ENCODE assay signal across 27 cellular contexts in genomic region chr19:23974941-23975340, GRCh38.
"Had no signal": no experiment of that assay in that cellular context is flagged by ENCODE, and none has a peak within 500 bp of the region (broad histone marks: within the 10 kb centered on the region; RNA-seq: fewer than 3 reads in every experiment).

No MANE protein-coding gene starts in this region.

- H3K27me3 ChIP-seq: testis, thyroid gland, uterus, vagina had no signal

- ATAC-seq: stimulated activated effector memory CD8-positive, alpha-beta T cell treated with anti-CD3 and anti-CD28 coated beads, Interleukin-12 subunit alpha, Interleukin-12 subunit beta, amount 100 ng/mL, for 72 hours; stimulated activated memory B cell treated with anti-CD40 and anti-IgM and Interleukin-4, amounts not matched to agents 10 μg/mL and 1 μg/mL and 100 μg/mL, for 72 hours; stimulated activated naive CD8-positive, alpha-beta T cell treated with anti-CD3 and anti-CD28 coated beads, Interleukin-15, amount 100 ng/mL, for 72 hours; stimulated activated naive CD8-positive, alpha-beta T cell treated with anti-CD3 and anti-CD28 coated beads, Interleukin-15, Interleukin-2, amounts not matched to agents 100 U/mL and 50 U/mL, for 24 hours; upper lobe of right lung had no signal

- H3K27me3 Mint-ChIP-seq: type B pancreatic cell had no signal

- H3K36me3 Mint-ChIP-seq: stimulated activated effector memory CD8-positive, alpha-beta T cell treated with anti-CD3 and anti-CD28 coated beads, Interleukin-12 subunit alpha, Interleukin-12 subunit beta, amount 100 ng/mL, for 72 hours; stimulated activated naive B cell treated with anti-CD40 and anti-IgM and Interleukin-4, amounts not matched to agents 10 μg/mL and 1 μg/mL and 100 μg/mL, for 72 hours; type B pancreatic cell had no signal

- H3K4me3 Mint-ChIP-seq: stimulated activated effector memory CD8-positive, alpha-beta T cell treated with anti-CD3 and anti-CD28 coated beads, Interleukin-12 subunit alpha, Interleukin-12 subunit beta, amount 100 ng/mL, for 72 hours; stimulated activated memory B cell treated with anti-CD40 and anti-IgM and Interleukin-4, amounts not matched to agents 10 μg/mL and 1 μg/mL and 100 μg/mL, for 72 hours; stimulated activated naive B cell treated with anti-CD40 and anti-IgM and Interleukin-4, amounts not matched to agents 10 μg/mL and 1 μg/mL and 100 μg/mL, for 72 hours; stimulated activated naive CD8-positive, alpha-beta T cell treated with anti-CD3 and anti-CD28 coated beads, Interleukin-15, amount 100 ng/mL, for 72 hours; stimulated activated naive CD8-positive, alpha-beta T cell treated with anti-CD3 and anti-CD28 coated beads, Interleukin-15, Interleukin-2, amounts not matched to agents 100 ng/mL and 50 ng/mL, for 24 hours; type B pancreatic cell had no signal

- H3K4me1 ChIP-seq: suprapubic skin, testis, thyroid gland, tibial nerve, transverse colon, upper lobe of right lung, uterus had no signal

- H3K27ac ChIP-seq: stomach, suprapubic skin, testis, thoracic aorta, thyroid gland, tibial artery, tibial nerve, transverse colon, upper lobe of left lung, upper lobe of right lung, uterus, vagina had no signal

- DNase-seq: stimulated activated CD4-positive, alpha-beta T cell treated with anti-CD3 and anti-CD28 coated beads, Interleukin-2, amount 100 ng/mL, for 48 hours; stimulated activated CD4-positive, alpha-beta T cell treated with anti-CD3 and anti-CD28 coated beads, Interleukin-4, amount 100 ng/mL, for 1 hour; stimulated activated CD4-positive, alpha-beta T cell treated with anti-CD3 and anti-CD28 coated beads, Interleukin-4, amount 100 ng/mL, for 24 hours; stimulated activated CD4-positive, alpha-beta T cell treated with anti-CD3 and anti-CD28 coated beads, Interleukin-4, amount 100 ng/mL, for 4 hours; stimulated activated CD8-positive, alpha-beta memory T cell treated with anti-CD3 and anti-CD28 coated beads, Interleukin-4, amount 100 ng/mL, for 48 hours; stimulated activated naive B cell treated with anti-CD40 and anti-IgM and Interleukin-4, amounts not matched to agents 10 μg/mL and 1 μg/mL and 100 μg/mL, for 72 hours; stimulated activated naive CD4-positive, alpha-beta T cell; stimulated activated naive CD4-positive, alpha-beta T cell treated with Interleukin-2 at 50 U/mL for 16 hours; stimulated activated naive CD8-positive, alpha-beta T cell treated with anti-CD3 and anti-CD28 coated beads, Interleukin-15, amount 100 ng/mL, for 72 hours; stimulated activated naive CD8-positive, alpha-beta T cell treated with anti-CD3 and anti-CD28 coated beads, Interleukin-15, Interleukin-2, amounts not matched to agents 100 U/mL and 50 U/mL, for 24 hours; stomach; substantia nigra; testis; thyroid gland; tibial artery; transverse colon; upper lobe of left lung; upper lobe of right lung; uterus had no signal

- H3K27ac Mint-ChIP-seq: stimulated activated effector memory CD8-positive, alpha-beta T cell treated with anti-CD3 and anti-CD28 coated beads, Interleukin-12 subunit alpha, Interleukin-12 subunit beta, amount 100 ng/mL, for 72 hours; stimulated activated memory B cell treated with anti-CD40 and anti-IgM and Interleukin-4, amounts not matched to agents 10 μg/mL and 1 μg/mL and 100 μg/mL, for 72 hours; stimulated activated naive B cell treated with anti-CD40 and anti-IgM and Interleukin-4, amounts not matched to agents 10 μg/mL and 1 μg/mL and 100 μg/mL, for 72 hours; stimulated activated naive CD8-positive, alpha-beta T cell treated with anti-CD3 and anti-CD28 coated beads, Interleukin-15, amount 100 ng/mL, for 72 hours; stimulated activated naive CD8-positive, alpha-beta T cell treated with anti-CD3 and anti-CD28 coated beads, Interleukin-15, Interleukin-2, amounts not matched to agents 100 ng/mL and 50 ng/mL, for 24 hours; type B pancreatic cell had no signal

- H3K4me1 Mint-ChIP-seq: stimulated activated effector memory CD8-positive, alpha-beta T cell treated with anti-CD3 and anti-CD28 coated beads, Interleukin-12 subunit alpha, Interleukin-12 subunit beta, amount 100 ng/mL, for 72 hours; stimulated activated memory B cell treated with anti-CD40 and anti-IgM and Interleukin-4, amounts not matched to agents 10 μg/mL and 1 μg/mL and 100 μg/mL, for 72 hours; stimulated activated naive B cell treated with anti-CD40 and anti-IgM and Interleukin-4, amounts not matched to agents 10 μg/mL and 1 μg/mL and 100 μg/mL, for 72 hours had no signal

- H3K36me3 ChIP-seq: stomach, suprapubic skin, thoracic aorta, thyroid gland, tibial artery, tibial nerve, transverse colon, upper lobe of left lung, upper lobe of right lung, uterus, vagina had no signal

- H3K9me3 Mint-ChIP-seq: stimulated activated effector memory CD8-positive, alpha-beta T cell treated with anti-CD3 and anti-CD28 coated beads, Interleukin-12 subunit alpha, Interleukin-12 subunit beta, amount 100 ng/mL, for 72 hours; stimulated activated naive CD8-positive, alpha-beta T cell treated with anti-CD3 and anti-CD28 coated beads, Interleukin-15, Interleukin-2, amounts not matched to agents 100 ng/mL and 50 ng/mL, for 24 hours had no signal

- H3K9me3 ChIP-seq: suprapubic skin, testis, thoracic aorta, thyroid gland, tibial artery, transverse colon, upper lobe of left lung, upper lobe of right lung, uterus, vagina had no signal

- H3K4me3 ChIP-seq: stomach, suprapubic skin, testis, thoracic aorta, thyroid gland, tibial artery, tibial nerve, transverse colon, upper lobe of left lung, upper lobe of right lung, uterus, vagina had no signal
